In genomic region chr17:57679906-57680695, GRCh38 we compare ENCODE assay signal across 1 cellular context.
TF ChIP-seq lines count a peak whose summit lies in the region.

No MANE protein-coding gene starts in this region.

TF ChIP-seq in GM23338, 12 proteins besides CTCF, POLR2A, EP300 and RAD21:
- TF ChIP-seq, protein P1, sequence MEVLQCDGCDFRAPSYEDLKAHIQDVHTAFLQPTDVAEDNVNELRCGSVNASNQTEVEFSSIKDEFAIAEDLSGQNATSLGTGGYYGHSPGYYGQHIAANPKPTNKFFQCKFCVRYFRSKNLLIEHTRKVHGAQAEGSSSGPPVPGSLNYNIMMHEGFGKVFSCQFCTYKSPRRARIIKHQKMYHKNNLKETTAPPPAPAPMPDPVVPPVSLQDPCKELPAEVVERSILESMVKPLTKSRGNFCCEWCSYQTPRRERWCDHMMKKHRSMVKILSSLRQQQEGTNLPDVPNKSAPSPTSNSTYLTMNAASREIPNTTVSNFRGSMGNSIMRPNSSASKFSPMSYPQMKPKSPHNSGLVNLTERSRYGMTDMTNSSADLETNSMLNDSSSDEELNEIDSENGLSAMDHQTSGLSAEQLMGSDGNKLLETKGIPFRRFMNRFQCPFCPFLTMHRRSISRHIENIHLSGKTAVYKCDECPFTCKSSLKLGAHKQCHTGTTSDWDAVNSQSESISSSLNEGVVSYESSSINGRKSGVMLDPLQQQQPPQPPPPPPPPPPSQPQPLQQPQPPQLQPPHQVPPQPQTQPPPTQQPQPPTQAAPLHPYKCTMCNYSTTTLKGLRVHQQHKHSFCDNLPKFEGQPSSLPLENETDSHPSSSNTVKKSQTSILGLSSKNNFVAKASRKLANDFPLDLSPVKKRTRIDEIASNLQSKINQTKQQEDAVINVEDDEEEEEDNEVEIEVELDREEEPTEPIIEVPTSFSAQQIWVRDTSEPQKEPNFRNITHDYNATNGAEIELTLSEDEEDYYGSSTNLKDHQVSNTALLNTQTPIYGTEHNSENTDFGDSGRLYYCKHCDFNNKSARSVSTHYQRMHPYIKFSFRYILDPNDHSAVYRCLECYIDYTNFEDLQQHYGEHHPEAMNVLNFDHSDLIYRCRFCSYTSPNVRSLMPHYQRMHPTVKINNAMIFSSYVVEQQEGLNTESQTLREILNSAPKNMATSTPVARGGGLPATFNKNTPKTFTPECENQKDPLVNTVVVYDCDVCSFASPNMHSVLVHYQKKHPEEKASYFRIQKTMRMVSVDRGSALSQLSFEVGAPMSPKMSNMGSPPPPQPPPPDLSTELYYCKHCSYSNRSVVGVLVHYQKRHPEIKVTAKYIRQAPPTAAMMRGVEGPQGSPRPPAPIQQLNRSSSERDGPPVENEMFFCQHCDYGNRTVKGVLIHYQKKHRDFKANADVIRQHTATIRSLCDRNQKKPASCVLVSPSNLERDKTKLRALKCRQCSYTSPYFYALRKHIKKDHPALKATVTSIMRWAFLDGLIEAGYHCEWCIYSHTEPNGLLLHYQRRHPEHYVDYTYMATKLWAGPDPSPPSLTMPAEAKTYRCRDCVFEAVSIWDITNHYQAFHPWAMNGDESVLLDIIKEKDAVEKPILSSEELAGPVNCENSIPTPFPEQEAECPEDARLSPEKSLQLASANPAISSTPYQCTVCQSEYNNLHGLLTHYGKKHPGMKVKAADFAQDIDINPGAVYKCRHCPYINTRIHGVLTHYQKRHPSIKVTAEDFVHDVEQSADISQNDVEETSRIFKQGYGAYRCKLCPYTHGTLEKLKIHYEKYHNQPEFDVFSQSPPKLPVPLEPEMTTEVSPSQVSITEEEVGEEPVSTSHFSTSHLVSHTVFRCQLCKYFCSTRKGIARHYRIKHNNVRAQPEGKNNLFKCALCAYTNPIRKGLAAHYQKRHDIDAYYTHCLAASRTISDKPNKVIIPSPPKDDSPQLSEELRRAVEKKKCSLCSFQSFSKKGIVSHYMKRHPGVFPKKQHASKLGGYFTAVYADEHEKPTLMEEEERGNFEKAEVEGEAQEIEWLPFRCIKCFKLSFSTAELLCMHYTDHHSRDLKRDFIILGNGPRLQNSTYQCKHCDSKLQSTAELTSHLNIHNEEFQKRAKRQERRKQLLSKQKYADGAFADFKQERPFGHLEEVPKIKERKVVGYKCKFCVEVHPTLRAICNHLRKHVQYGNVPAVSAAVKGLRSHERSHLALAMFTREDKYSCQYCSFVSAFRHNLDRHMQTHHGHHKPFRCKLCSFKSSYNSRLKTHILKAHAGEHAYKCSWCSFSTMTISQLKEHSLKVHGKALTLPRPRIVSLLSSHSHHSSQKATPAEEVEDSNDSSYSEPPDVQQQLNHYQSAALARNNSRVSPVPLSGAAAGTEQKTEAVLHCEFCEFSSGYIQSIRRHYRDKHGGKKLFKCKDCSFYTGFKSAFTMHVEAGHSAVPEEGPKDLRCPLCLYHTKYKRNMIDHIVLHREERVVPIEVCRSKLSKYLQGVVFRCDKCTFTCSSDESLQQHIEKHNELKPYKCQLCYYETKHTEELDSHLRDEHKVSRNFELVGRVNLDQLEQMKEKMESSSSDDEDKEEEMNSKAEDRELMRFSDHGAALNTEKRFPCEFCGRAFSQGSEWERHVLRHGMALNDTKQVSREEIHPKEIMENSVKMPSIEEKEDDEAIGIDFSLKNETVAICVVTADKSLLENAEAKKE (CRISPR knock-in tag; IDR thresholded peaks at IDR 0.05) = no peak
- TF ChIP-seq EZH2 (IDR thresholded peaks at IDR 0.05; ENCODE audit: low read depth, unreplicated experiment) (no peak), ZNF331 (CRISPR knock-in tag; IDR thresholded peaks at IDR 0.05; ENCODE audit: low read depth) (no peak), NANOG (IDR thresholded peaks at IDR 0.05; ENCODE audit: borderline replicate concordance) (no peak), CREB1 (CRISPR knock-in tag; IDR thresholded peaks at IDR 0.05; ENCODE audit: low read depth) (no peak), EZH2phosphoT487 (IDR thresholded peaks at IDR 0.05; ENCODE audit: unreplicated experiment) (no peak), JUNB (IDR thresholded peaks at IDR 0.05; ENCODE audit: unreplicated experiment) (no peak)
